ENCODE assay signal across 1 cellular context in the genomic region with DNA sequence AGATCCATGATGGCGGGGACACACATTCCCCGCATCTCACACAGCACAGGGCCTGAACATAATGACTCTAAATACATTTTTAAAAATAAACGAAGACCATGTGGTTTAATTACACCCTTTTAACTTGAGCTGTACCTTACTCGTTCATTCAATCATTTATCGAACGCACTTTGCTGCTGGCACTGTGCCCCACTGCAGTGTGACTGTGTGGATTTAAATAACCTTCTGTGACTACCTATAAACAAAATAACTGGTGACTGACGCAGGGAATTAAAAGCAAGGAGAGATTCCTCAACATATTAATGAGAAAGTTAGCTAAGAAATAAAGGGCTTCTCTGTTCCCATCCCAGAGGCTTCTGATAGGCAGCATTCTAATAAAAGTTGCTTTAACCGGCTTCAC.
TF ChIP-seq lines count a peak whose summit lies in the region.

No MANE protein-coding gene starts in this region.

TF ChIP-seq in H1, 55 proteins besides CTCF, POLR2A, EP300 and RAD21:
- TF ChIP-seq HDAC6 (IDR thresholded peaks at IDR 0.05; ENCODE audit: low read depth, low read length) (no peak), ZNF274 (IDR thresholded peaks at IDR 0.05; ENCODE audit: borderline replicate concordance, extremely low read depth, low read length) (no peak), KDM1A (IDR thresholded peaks at IDR 0.05; ENCODE audit: borderline replicate concordance, low read length) (no peak), RFX5 (IDR thresholded peaks at IDR 0.05; ENCODE audit: borderline replicate concordance, low read depth, low read length) (no peak), ASH2L (IDR thresholded peaks at IDR 0.05; ENCODE audit: low read length) (no peak), PHF8 (conservative IDR thresholded peaks at IDR 0.05; ENCODE audit: low read depth, low read length) (no peak), POLR2AphosphoS5 (IDR thresholded peaks at IDR 0.05; ENCODE audit: low read depth, low read length) (no peak), BRCA1 (IDR thresholded peaks at IDR 0.05; ENCODE audit: low read depth, low read length) (no peak), SP2 (IDR thresholded peaks at IDR 0.05; ENCODE audit: low read length) (no peak), CBX5 (IDR thresholded peaks at IDR 0.05; ENCODE audit: low read depth, low read length) (no peak), GABPA (IDR thresholded peaks at IDR 0.05; ENCODE audit: borderline replicate concordance, insufficient read depth, low read length) (no peak), SUZ12 (IDR thresholded peaks at IDR 0.05; ENCODE audit: low read length) (no peak)
- TF ChIP-seq, protein P1, sequence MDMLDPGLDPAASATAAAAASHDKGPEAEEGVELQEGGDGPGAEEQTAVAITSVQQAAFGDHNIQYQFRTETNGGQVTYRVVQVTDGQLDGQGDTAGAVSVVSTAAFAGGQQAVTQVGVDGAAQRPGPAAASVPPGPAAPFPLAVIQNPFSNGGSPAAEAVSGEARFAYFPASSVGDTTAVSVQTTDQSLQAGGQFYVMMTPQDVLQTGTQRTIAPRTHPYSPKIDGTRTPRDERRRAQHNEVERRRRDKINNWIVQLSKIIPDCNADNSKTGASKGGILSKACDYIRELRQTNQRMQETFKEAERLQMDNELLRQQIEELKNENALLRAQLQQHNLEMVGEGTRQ (IDR thresholded peaks at IDR 0.05; ENCODE audit: low read length) = no peak
- TF ChIP-seq, protein P2, sequence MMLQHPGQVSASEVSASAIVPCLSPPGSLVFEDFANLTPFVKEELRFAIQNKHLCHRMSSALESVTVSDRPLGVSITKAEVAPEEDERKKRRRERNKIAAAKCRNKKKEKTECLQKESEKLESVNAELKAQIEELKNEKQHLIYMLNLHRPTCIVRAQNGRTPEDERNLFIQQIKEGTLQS (IDR thresholded peaks at IDR 0.05; ENCODE audit: insufficient read depth, low read depth, low read length) = no peak
- TF ChIP-seq, protein P3, sequence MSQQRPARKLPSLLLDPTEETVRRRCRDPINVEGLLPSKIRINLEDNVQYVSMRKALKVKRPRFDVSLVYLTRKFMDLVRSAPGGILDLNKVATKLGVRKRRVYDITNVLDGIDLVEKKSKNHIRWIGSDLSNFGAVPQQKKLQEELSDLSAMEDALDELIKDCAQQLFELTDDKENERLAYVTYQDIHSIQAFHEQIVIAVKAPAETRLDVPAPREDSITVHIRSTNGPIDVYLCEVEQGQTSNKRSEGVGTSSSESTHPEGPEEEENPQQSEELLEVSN (IDR thresholded peaks at IDR 0.05) = no peak
